Comparison of ENCODE assay signal across 9 cellular contexts in genomic region chr2:113336040-113336439, GRCh38. TPM values are rescaled to one million over a fixed set of nuclear protein-coding genes. Genes with fewer than 3 reads are reported as not detected.
DNase-seq lines count a peak whose midpoint lies in the region; ATAC-seq and TF ChIP-seq lines count a peak whose summit lies in the region.
"Not testable (repeated sequence)": the region's sequence is repeated elsewhere in the genome, so short reads cannot be mapped to it uniquely, and the experiment has no call there.
"Had no signal": no experiment of that assay in that cellular context is flagged by ENCODE, and none has a peak within 500 bp of the region (broad histone marks: within the 10 kb centered on the region; RNA-seq: fewer than 3 reads in every experiment).

No MANE protein-coding gene starts in this region.

- dilution Hi-C loops in mammary epithelial cell (cut with HindIII; ENCODE audit: low sequenced_read_pairs), result not testable (repeated sequence)

- not testable (repeated sequence) for H3K27ac ChIP-seq in mammary epithelial cell (ENCODE audit: insufficient read depth, low read depth, low read length)

- H4K20me1 ChIP-seq in mammary epithelial cell (ENCODE audit: insufficient read depth, low read length), result not testable (repeated sequence)

- DNase-seq in Daoy (ENCODE audit: low read depth) (peak; percentile 69), NCI-H187 treated with DMSO at 0.1 percent for 48 hours (lab: John Stamatoyannopoulos, UW) (peak; percentile 23), NCI-H69 (lab: John Stamatoyannopoulos, UW) (peak; percentile 49), mammary epithelial cell (peak; percentile 12), fibroblast of the conjunctiva (ENCODE audit: low read depth) (peak; percentile 12)
- not testable (repeated sequence) for DNase-seq in left lobe of liver (ENCODE audit: low spot score); sciatic nerve (ENCODE audit: low spot score)

- peak; percentile 43 for ATAC-seq in left lobe of liver
- ATAC-seq in sciatic nerve, result peak; percentile 76

- not testable (repeated sequence) for H3K4me3 ChIP-seq in mammary epithelial cell (replicated peaks in 1 of 3; ENCODE audit: insufficient read depth in 1 of 3, low read depth in 2 of 3, low read length in 3 of 3)

- not testable (repeated sequence) for H3K4me2 ChIP-seq in mammary epithelial cell (ENCODE audit: insufficient read depth, low read depth, low read length)

- not testable (repeated sequence) for H3K27me3 ChIP-seq in mammary epithelial cell (ENCODE audit: insufficient read depth, low read length)

- H2AFZ ChIP-seq in mammary epithelial cell (ENCODE audit: low read depth, low read length), result not testable (repeated sequence)

- peaks cover 11% of the 10 kb centered on the region for H3K4me1 ChIP-seq in mammary epithelial cell (ENCODE audit: insufficient read depth, low read length)

- H3K9me3 ChIP-seq in mammary epithelial cell (replicated peaks; ENCODE audit: insufficient read depth, low read length), result not testable (repeated sequence)

- not testable (repeated sequence) for BruUV-seq in mammary epithelial cell (replicated peaks; lab: Mats Ljungman, UMichigan)

- CTCF ChIA-PET in mammary epithelial cell (lab: Charles Lee; ENCODE audit: low non-redundant PET), result not testable (repeated sequence)

- H3K36me3 ChIP-seq in mammary epithelial cell (ENCODE audit: insufficient read depth, low read length), result not testable (repeated sequence)

- H3K9ac ChIP-seq in mammary epithelial cell (ENCODE audit: insufficient read depth, low read length), result not testable (repeated sequence)

- WGBS in mammary epithelial cell (ENCODE audit: low coverage, missing lambda C conversion rate), result 100% methylated on average over 3 of the region's 3 CpGs

- in situ Hi-C loops in mammary epithelial cell (cut with MboI; ENCODE audit: low sequenced_read_pairs in 2 of 2), result not testable (repeated sequence)

- intact Hi-C loops in mammary epithelial cell (cut with micrococcal nuclease); sciatic nerve (cut with DNase I): not testable (repeated sequence)

- not testable (repeated sequence) for TF ChIP-seq CTCF in mammary epithelial cell (conservative IDR thresholded peaks at IDR 0.05 in 1 of 2, IDR thresholded peaks at IDR 0.05 in 1 of 2; ENCODE audit: extremely low read depth in 1 of 2, insufficient read depth in 1 of 2, low read depth in 1 of 2, low read length in 2 of 2)

- H3K79me2 ChIP-seq in mammary epithelial cell (ENCODE audit: insufficient read depth, low read length), result not testable (repeated sequence)

RNA-seq across cellular contexts. Expression of gene PAX8, which starts 57.3 kb away (rescaled TPM):
- total RNA-seq in Daoy (2014; rRNA removed; shearing (Covaris generic)), result 0.17 and 0.57 TPM in 2 replicates
- 10 to 100 TPM in 1 of 2 donors, 1 to 10 TPM in 1; 3.3 to 16.1 TPM for total RNA-seq in mammary epithelial cell
- 0.79 TPM for polyA plus RNA-seq in mammary epithelial cell
- polyA minus RNA-seq in mammary epithelial cell, result not detected
- total RNA-seq in left lobe of liver, result 0.65 TPM
- 1.2 TPM for total RNA-seq in sciatic nerve
- total RNA-seq: H1, skeletal muscle tissue had no signal
